In genomic region chr20:63192721-63193120, GRCh38 we compare ENCODE assay signal across 21 cellular contexts. TPM values are rescaled to one million over a fixed set of nuclear protein-coding genes. Genes with fewer than 3 reads are reported as not detected.
"Had no signal": no experiment of that assay in that cellular context is flagged by ENCODE, and none has a peak within 500 bp of the region (broad histone marks: within the 10 kb centered on the region; RNA-seq: fewer than 3 reads in every experiment).

No MANE protein-coding gene starts in this region.

- FAIRE-seq: RCC 7860 had no signal

- H3K9me3 ChIP-seq: MG63 had no signal

- DNase-seq: IMR-90, Karpas-422, KG1, MG63, NCI-H1092 treated with DMSO at 0.1 percent for 48 hours, NCI-H1436, NCI-H187, NCI-H2029, NCI-H2081 treated with DMSO at 0.1 percent for 48 hours, NCI-H2171, NCI-H226, NCI-H446, NCI-H510A, NCI-H524 treated with DMSO at 0.1 percent for 48 hours, NCI-H69, NCI-H774, RPMI8226, SHP77 had no signal

- H3K27ac ChIP-seq: HL-60 had no signal

- H3K4me3 ChIP-seq: MG63 had no signal

- ATAC-seq: SK-N-SH treated with all-trans-retinoic acid at 6 μM for 48 hours had no signal

- H3K27me3 ChIP-seq: MG63 had no signal

RNA-seq across cellular contexts. Expression of gene BIRC7, which starts 43.0 kb away (rescaled TPM):
- total RNA-seq: IMR-90 had no signal
- polyA plus RNA-seq: IMR-90 had no signal
